In the genomic region with DNA sequence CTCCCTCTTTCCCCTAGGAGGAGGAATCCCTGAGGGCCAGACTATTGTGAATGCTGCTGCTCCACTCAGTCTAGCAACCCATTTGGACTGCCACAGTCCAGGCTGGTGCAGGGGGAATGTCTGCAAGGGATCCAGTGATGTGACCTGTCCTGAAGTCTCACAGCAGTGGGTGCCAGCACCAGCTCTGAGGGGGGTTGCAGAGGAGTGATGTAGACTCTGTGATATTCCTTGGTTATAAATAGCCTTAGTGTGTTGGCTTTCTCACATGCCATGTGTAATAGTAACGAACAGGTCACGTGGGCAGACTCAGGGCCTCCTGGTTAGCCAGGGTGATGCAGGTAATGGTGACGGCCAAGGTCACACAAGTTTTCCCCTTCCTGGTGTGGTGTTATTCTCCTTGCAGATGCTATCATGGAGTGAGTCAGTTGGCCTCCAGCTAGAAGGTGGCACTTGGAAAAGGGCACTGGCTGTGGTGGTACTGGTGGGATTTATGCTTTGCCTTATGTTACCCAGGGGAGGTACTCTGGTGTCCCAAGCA, we compare ENCODE assay signal across 16 cellular contexts.
"Had no signal": no experiment of that assay in that cellular context is flagged by ENCODE, and none has a peak within 500 bp of the region (broad histone marks: within the 10 kb centered on the region; RNA-seq: fewer than 3 reads in every experiment).

No MANE protein-coding gene starts in this region.

- ATAC-seq: stimulated activated naive CD8-positive, alpha-beta T cell treated with anti-CD3 and anti-CD28 coated beads, Interleukin-15, Interleukin-2, amounts not matched to agents 100 U/mL and 50 U/mL, for 24 hours had no signal

- H3K27ac ChIP-seq: epithelial cell of prostate, left ventricle myocardium inferior, parathyroid adenoma, VCaP had no signal

- H3K4me3 ChIP-seq: left ventricle myocardium inferior, smooth muscle cell had no signal

- H3K4me1 ChIP-seq: parathyroid adenoma had no signal

- DNase-seq: activated CD4-positive, alpha-beta T cell treated with anti-CD3 and anti-CD28 coated beads, Interleukin-2, amount 10 ng/mL, durations not matched to agents 7 days and 5 days; activated CD4-positive, CD25-positive, alpha-beta regulatory T cell treated with anti-CD3 and anti-CD28 coated beads, Interleukin-2, amount 50 U/mL, for 72 hours; activated gamma-delta T cell treated with Interleukin-2 at 50 U/mL for 16 hours; activated T-cell treated with anti-CD3 and anti-CD28 coated beads, Interleukin-2, amount 50 U/mL, for 1 hour; anterior cingulate cortex; kidney glomerular epithelial cell; left ventricle myocardium inferior; mammary epithelial cell; nephron progenitor cell; nucleus accumbens; stimulated activated CD4-positive, alpha-beta T cell treated with anti-CD3 and anti-CD28 coated beads, Interleukin-4, amount 100 ng/mL, for 1 hour; stimulated activated naive CD8-positive, alpha-beta T cell treated with anti-CD3 and anti-CD28 coated beads, Interleukin-15, Interleukin-2, amounts not matched to agents 100 U/mL and 50 U/mL, for 24 hours had no signal
